Comparison of ENCODE assay signal across 20 cellular contexts in the genomic region with DNA sequence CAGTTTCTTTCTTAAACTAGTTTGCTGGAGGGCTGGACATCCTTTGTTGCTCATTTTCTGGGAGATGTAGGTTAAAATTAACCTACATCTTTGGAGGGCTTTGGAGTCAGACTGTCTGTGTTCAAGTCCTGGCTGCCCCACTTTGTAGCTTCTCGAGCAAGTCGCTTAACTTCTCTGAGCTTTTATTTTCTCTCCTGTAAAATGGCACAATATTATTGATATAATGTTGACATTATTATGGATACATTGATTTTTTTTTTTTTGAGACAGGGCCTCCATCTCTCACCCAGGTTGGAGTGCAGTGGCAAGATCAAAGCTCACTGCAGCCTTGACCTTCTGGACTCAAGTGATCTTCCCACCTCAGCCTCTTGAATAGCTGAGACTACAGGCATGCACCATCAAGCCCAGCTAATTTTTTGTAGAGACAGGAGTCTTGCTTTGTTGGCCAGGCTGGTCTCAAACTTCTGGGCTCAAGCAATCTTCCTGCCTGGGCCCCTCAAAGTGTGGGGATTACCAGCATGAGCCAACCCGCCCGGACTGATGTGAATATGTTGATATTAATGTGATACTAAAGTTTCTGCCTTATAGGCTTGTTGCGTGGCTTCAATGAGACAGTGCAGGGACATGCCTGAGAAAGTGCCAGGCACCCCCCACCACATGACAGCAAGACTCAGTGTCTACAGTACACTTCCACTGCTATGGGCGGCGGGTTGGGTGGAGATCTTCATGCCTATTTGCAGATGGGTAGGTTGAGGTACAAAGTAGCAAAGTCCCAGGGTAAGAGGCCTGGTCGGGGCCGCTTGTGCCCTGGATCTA. TPM values are rescaled to one million over a fixed set of nuclear protein-coding genes. Genes with fewer than 3 reads are reported as not detected.
DNase-seq lines count a peak whose midpoint lies in the region; TF ChIP-seq lines count a peak whose summit lies in the region.
"Had no signal": no experiment of that assay in that cellular context is flagged by ENCODE, and none has a peak within 500 bp of the region (broad histone marks: within the 10 kb centered on the region; RNA-seq: fewer than 3 reads in every experiment).

No MANE protein-coding gene starts in this region.

- no peak for TF ChIP-seq CTCF in ovary (IDR thresholded peaks at IDR 0.05)

- CTCF ChIA-PET in activated naive CD4-positive, alpha-beta T cell treated with anti-CD3 and anti-CD28 coated beads, Interleukin-2, amount 10 ng/mL, durations not matched to agents 7 days and 5 days (lab: Charles Lee): no interaction called here
- CTCF ChIA-PET in activated naive CD4-positive, alpha-beta T cell treated with anti-CD3 and anti-CD28 coated beads for 36 hours (lab: Charles Lee): interaction anchor here (0.6 to 1.0 kb wide), 4 partner anchors 59 to 328 kb away, joined by 3 to 5 read pairs (median 4); no protein-coding TSS in a partner anchor

- peaks cover 3% of the 10 kb centered on the region for H3K36me3 ChIP-seq in NT2/D1 (ENCODE audit: insufficient read depth, insufficient read length, low read length)
- H3K36me3 ChIP-seq in iPS-15b (ENCODE audit: control insufficient read depth, insufficient read depth, low read length): peaks cover under 1% of the 10 kb centered on the region
- H3K36me3 ChIP-seq in ovary: no peaks in the 10 kb centered on the region
- H3K36me3 ChIP-seq: sigmoid colon, SJCRH30, uterus had no signal

- peaks cover 32% of the 10 kb centered on the region for H3K4me1 ChIP-seq in NT2/D1 (ENCODE audit: insufficient read depth, insufficient read length)
- peaks cover 32% of the 10 kb centered on the region for H3K4me1 ChIP-seq in iPS-15b (ENCODE audit: control insufficient read depth, insufficient read depth, low read length)
- H3K4me1 ChIP-seq in ovary (ENCODE audit: insufficient read depth): peaks cover 22% of the 10 kb centered on the region
- H3K4me1 ChIP-seq: uterus had no signal

- DNase-seq in activated naive CD4-positive, alpha-beta T cell treated with anti-CD3 and anti-CD28 coated beads, Interleukin-2, amount 10 ng/mL, durations not matched to agents 7 days and 5 days: no peak
- DNase-seq in activated naive CD4-positive, alpha-beta T cell treated with anti-CD3 and anti-CD28 coated beads for 36 hours: no peak
- DNase-seq in NT2/D1 (ENCODE audit: low read depth, low spot score): no peak
- DNase-seq in activated CD4-positive, CD25-positive, alpha-beta regulatory T cell (lab: John Stamatoyannopoulos, UW): no peak
- no peak for DNase-seq in activated CD4-positive, CD25-positive, alpha-beta regulatory T cell treated with anti-CD3 and anti-CD28 coated beads, Interleukin-2, amount 50 U/mL, for 72 hours
- DNase-seq in ovary: no peak
- no peak for DNase-seq in immature natural killer cell
- DNase-seq: COR-L47; left cardiac atrium; NCI-H187 treated with DMSO at 0.1 percent for 48 hours; NCI-H446; nucleus accumbens; sigmoid colon; SJCRH30; stimulated activated CD4-positive, alpha-beta T cell treated with anti-CD3 and anti-CD28 coated beads, Interleukin-2, amount 100 ng/mL, for 24 hours; uterus had no signal

- H3K4me3 Mint-ChIP-seq in activated naive CD4-positive, alpha-beta T cell treated with anti-CD3 and anti-CD28 coated beads, Interleukin-2, amount 10 ng/mL, durations not matched to agents 7 days and 5 days: no peak overlapping the region
- H3K4me3 Mint-ChIP-seq in activated naive CD4-positive, alpha-beta T cell treated with anti-CD3 and anti-CD28 coated beads for 36 hours: no peak overlapping the region
- no peak overlapping the region for H3K4me3 Mint-ChIP-seq in immature natural killer cell

- no peaks in the 10 kb centered on the region for H3K9me3 ChIP-seq in NT2/D1 (ENCODE audit: insufficient read depth, low read length)
- no peaks in the 10 kb centered on the region for H3K9me3 ChIP-seq in iPS-15b (ENCODE audit: control insufficient read depth, insufficient read depth, low read length)
- H3K9me3 ChIP-seq in ovary: no peaks in the 10 kb centered on the region
- H3K9me3 ChIP-seq: sigmoid colon, SJCRH30, uterus had no signal

- H3K27me3 ChIP-seq in NT2/D1 (ENCODE audit: insufficient read depth, insufficient read length) (no peaks in the 10 kb centered on the region), iPS-15b (ENCODE audit: control insufficient read depth, insufficient read depth, low read length) (no peaks in the 10 kb centered on the region), ovary (no peaks in the 10 kb centered on the region)
- H3K27me3 ChIP-seq: sigmoid colon, SJCRH30, uterus had no signal

- WGBS in ovary, 3 donors: 88% methylated on average over 9 of the region's 9 CpGs

- H3K4me3 ChIP-seq in NT2/D1 (ENCODE audit: insufficient read length, low read depth) (no peak overlapping the region), iPS-15b (ENCODE audit: low read depth, low read length) (peak overlapping the region; percentile 23), ovary (no peak overlapping the region)
- H3K4me3 ChIP-seq: sigmoid colon, SJCRH30, uterus had no signal

- H3K9ac ChIP-seq in NT2/D1 (ENCODE audit: insufficient read length, low read depth): peak overlapping the region; percentile 51
- H3K9ac ChIP-seq in iPS-15b (ENCODE audit: low read depth, low read length): peak overlapping the region; percentile 26

- no peak overlapping the region for H3K27ac ChIP-seq in ovary
- H3K27ac ChIP-seq: sigmoid colon, SJCRH30 had no signal

- intact Hi-C loops in activated naive CD4-positive, alpha-beta T cell treated with anti-CD3 and anti-CD28 coated beads for 36 hours (cut with micrococcal nuclease): loop anchor here (5.0 kb wide), 1 partner anchor 56 kb away; a partner anchor contains a TSS
- intact Hi-C loops in ovary (cut with DNase I): loop anchor here in 1 of 4 donors (5.0 kb wide), 1 partner anchor 56 kb away; a partner anchor contains a TSS

- no peak for TF ChIP-seq EP300 in ovary (IDR thresholded peaks at IDR 0.05)

- H3K9me3 Mint-ChIP-seq in activated naive CD4-positive, alpha-beta T cell treated with anti-CD3 and anti-CD28 coated beads, Interleukin-2, amount 10 ng/mL, durations not matched to agents 7 days and 5 days: no peaks in the 10 kb centered on the region
- no peaks in the 10 kb centered on the region for H3K9me3 Mint-ChIP-seq in activated naive CD4-positive, alpha-beta T cell treated with anti-CD3 and anti-CD28 coated beads for 36 hours
- no peaks in the 10 kb centered on the region for H3K9me3 Mint-ChIP-seq in immature natural killer cell

- peak overlapping the region; percentile 20 for H3K27ac Mint-ChIP-seq in activated naive CD4-positive, alpha-beta T cell treated with anti-CD3 and anti-CD28 coated beads, Interleukin-2, amount 10 ng/mL, durations not matched to agents 7 days and 5 days
- no peak overlapping the region for H3K27ac Mint-ChIP-seq in activated naive CD4-positive, alpha-beta T cell treated with anti-CD3 and anti-CD28 coated beads for 36 hours
- peak overlapping the region in 1 of 6 donors; percentile 34 for H3K27ac Mint-ChIP-seq in immature natural killer cell

- no peaks in the 10 kb centered on the region for H3K27me3 Mint-ChIP-seq in activated naive CD4-positive, alpha-beta T cell treated with anti-CD3 and anti-CD28 coated beads, Interleukin-2, amount 10 ng/mL, durations not matched to agents 7 days and 5 days
- H3K27me3 Mint-ChIP-seq in activated naive CD4-positive, alpha-beta T cell treated with anti-CD3 and anti-CD28 coated beads for 36 hours (ENCODE audit: low read depth): no peaks in the 10 kb centered on the region
- H3K27me3 Mint-ChIP-seq in immature natural killer cell (ENCODE audit: low read depth in 3 of 3): peaks cover 2 to 10% (median 3%) of the 10 kb centered on the region in 3 donors

- H3K36me3 Mint-ChIP-seq in activated naive CD4-positive, alpha-beta T cell treated with anti-CD3 and anti-CD28 coated beads, Interleukin-2, amount 10 ng/mL, durations not matched to agents 7 days and 5 days: peaks cover 7% of the 10 kb centered on the region
- H3K36me3 Mint-ChIP-seq in activated naive CD4-positive, alpha-beta T cell treated with anti-CD3 and anti-CD28 coated beads for 36 hours (ENCODE audit: low read depth): no peaks in the 10 kb centered on the region
- H3K36me3 Mint-ChIP-seq in immature natural killer cell: no peaks in the 10 kb centered on the region

- peaks cover 79% of the 10 kb centered on the region for H3K4me1 Mint-ChIP-seq in activated naive CD4-positive, alpha-beta T cell treated with anti-CD3 and anti-CD28 coated beads, Interleukin-2, amount 10 ng/mL, durations not matched to agents 7 days and 5 days
- peaks cover 33% of the 10 kb centered on the region for H3K4me1 Mint-ChIP-seq in activated naive CD4-positive, alpha-beta T cell treated with anti-CD3 and anti-CD28 coated beads for 36 hours (ENCODE audit: low read depth)
- H3K4me1 Mint-ChIP-seq in immature natural killer cell: peaks cover 24 to 25% of the 10 kb centered on the region in 2 donors

- TF ChIP-seq POLR2A in ovary (IDR thresholded peaks at IDR 0.05): no peak

RNA-seq across cellular contexts. Expression of a gene that starts 31.6 kb away (rescaled TPM):
- total RNA-seq in activated naive CD4-positive, alpha-beta T cell treated with anti-CD3 and anti-CD28 coated beads for 36 hours: 10 to 100 TPM; 82.8 to 86.2 TPM
- total RNA-seq in ovary: 1 to 10 TPM; 1.6 to 6.5 (median 2.9) TPM
- polyA plus RNA-seq in ovary (1 to 10 TPM; 4.7 to 6.7 TPM), immature natural killer cell (1 to 10 TPM; 1.6 to 5.5 (median 5.2) TPM)

RNA-seq across cellular contexts. Expression of a gene that starts 32.6 kb away (rescaled TPM):
- total RNA-seq in activated naive CD4-positive, alpha-beta T cell treated with anti-CD3 and anti-CD28 coated beads for 36 hours: not detected
- not detected for total RNA-seq in ovary
- polyA plus RNA-seq in ovary (not detected), immature natural killer cell (not detected)
- total RNA-seq: activated CD8-positive, alpha-beta memory T cell treated with anti-CD3 and anti-CD28 coated beads for 36 hours; cerebellum; left cardiac atrium; mononuclear cell; sigmoid colon; SJCRH30; uterus had no signal
- polyA plus RNA-seq: sigmoid colon had no signal

RNA-seq across cellular contexts. Expression of a gene that starts 37.4 kb away (rescaled TPM):
- total RNA-seq in activated naive CD4-positive, alpha-beta T cell treated with anti-CD3 and anti-CD28 coated beads for 36 hours: not detected
- total RNA-seq in ovary: not detected
- polyA plus RNA-seq in ovary: not detected
- polyA plus RNA-seq in immature natural killer cell: not detected
- total RNA-seq: activated CD8-positive, alpha-beta memory T cell treated with anti-CD3 and anti-CD28 coated beads for 36 hours; cerebellum; left cardiac atrium; mononuclear cell; sigmoid colon; SJCRH30; uterus had no signal
- polyA plus RNA-seq: sigmoid colon had no signal

RNA-seq across cellular contexts. Expression of a gene that starts 40.3 kb away (rescaled TPM):
- not detected for total RNA-seq in activated naive CD4-positive, alpha-beta T cell treated with anti-CD3 and anti-CD28 coated beads for 36 hours
- total RNA-seq in ovary: not detected
- polyA plus RNA-seq in ovary (not detected), immature natural killer cell (not detected)
- total RNA-seq: activated CD8-positive, alpha-beta memory T cell treated with anti-CD3 and anti-CD28 coated beads for 36 hours; cerebellum; left cardiac atrium; mononuclear cell; sigmoid colon; SJCRH30; uterus had no signal
- polyA plus RNA-seq: sigmoid colon had no signal

RNA-seq across cellular contexts. Expression of a gene that starts 44.6 kb away (rescaled TPM):
- total RNA-seq in activated naive CD4-positive, alpha-beta T cell treated with anti-CD3 and anti-CD28 coated beads for 36 hours: not detected
- not detected for total RNA-seq in ovary
- polyA plus RNA-seq in ovary: not detected
- not detected for polyA plus RNA-seq in immature natural killer cell
- total RNA-seq: activated CD8-positive, alpha-beta memory T cell treated with anti-CD3 and anti-CD28 coated beads for 36 hours; cerebellum; left cardiac atrium; mononuclear cell; sigmoid colon; SJCRH30; uterus had no signal
- polyA plus RNA-seq: sigmoid colon had no signal

Comparison
In these comparisons a context has a peak if more than half of its experiments do, and no peak if none do; other contexts are left out.
1. RNA of a gene that starts 31.6 kb away (total RNA-seq): 82.8 to 86.2 TPM in activated naive CD4-positive, alpha-beta T cell treated with anti-CD3 and anti-CD28 coated beads for 36 hours; 1.6 to 6.5 TPM in ovary; every median in the first group is over 10 times any median in the second.